ENCODE assay signal across 16 cellular contexts in the genomic region with DNA sequence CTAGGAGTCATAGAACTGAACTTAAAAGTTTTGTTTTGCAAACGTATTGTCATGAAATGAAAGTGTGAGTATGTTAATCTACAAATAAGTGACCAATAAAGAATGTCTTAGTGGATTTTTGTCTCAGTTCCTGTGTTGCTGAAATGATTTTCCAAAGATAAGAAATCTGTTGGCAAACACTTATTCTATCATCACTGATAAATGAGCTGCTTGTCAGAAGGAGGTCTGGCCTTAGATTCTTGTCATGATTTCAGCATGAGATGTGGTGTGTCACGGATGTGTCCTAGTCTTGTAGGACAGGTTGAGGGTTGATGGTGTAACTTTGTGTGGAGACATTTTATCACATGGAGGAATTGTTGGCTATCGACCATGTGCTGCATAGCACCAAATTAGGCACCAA. TPM values are rescaled to one million over a fixed set of nuclear protein-coding genes. Genes with fewer than 3 reads are reported as not detected.
DNase-seq lines count a peak whose midpoint lies in the region; ATAC-seq and TF ChIP-seq lines count a peak whose summit lies in the region.
"Had no signal": no experiment of that assay in that cellular context is flagged by ENCODE, and none has a peak within 500 bp of the region (broad histone marks: within the 10 kb centered on the region; RNA-seq: fewer than 3 reads in every experiment).

No MANE protein-coding gene starts in this region.

- H3K4me3 ChIP-seq in psoas muscle (no peak overlapping the region), SJCRH30 (no peak overlapping the region)
- H3K4me3 ChIP-seq: vagina had no signal

- H3K9me3 ChIP-seq in psoas muscle (no peaks in the 10 kb centered on the region), SJCRH30 (replicated peaks) (no peaks in the 10 kb centered on the region)
- H3K9me3 ChIP-seq: vagina had no signal

- H3K4me1 ChIP-seq in psoas muscle (peaks cover 9% of the 10 kb centered on the region), SJCRH30 (peaks cover 64% of the 10 kb centered on the region)
- H3K4me1 ChIP-seq: vagina had no signal

- H3K27me3 ChIP-seq in psoas muscle (ENCODE audit: insufficient read depth in 3 of 3, low read length in 2 of 3) (no peaks in the 10 kb centered on the region), SJCRH30 (no peaks in the 10 kb centered on the region)
- H3K27me3 ChIP-seq: vagina had no signal

- WGBS in psoas muscle, 3 donors: 70 to 88% (median 80%) methylated on average over 3 of the region's 3 CpGs

- intact Hi-C loops in psoas muscle (cut with DNase I): no loop called here

- in situ Hi-C loops in Caki2 (cut with HindIII; ENCODE audit: low pct_unique_long_range_greater_than_20kb, low sequenced_read_pairs): no loop called here

- peak overlapping the region; percentile 38 for H3K27ac ChIP-seq in epithelial cell of prostate
- H3K27ac ChIP-seq in psoas muscle: no peak overlapping the region
- no peak overlapping the region for H3K27ac ChIP-seq in SJCRH30
- H3K27ac ChIP-seq: vagina had no signal

- DNase-seq in Caki2 (ENCODE audit: low read depth): peak; percentile 90
- peak; percentile 62 for DNase-seq in NCI-H226
- no peak for DNase-seq in epithelial cell of prostate (ENCODE audit: low read depth, low spot score)
- DNase-seq in psoas muscle: no peak
- no peak for DNase-seq in NCI-H345 (lab: John Stamatoyannopoulos, UW)
- no peak for DNase-seq in SJCRH30
- DNase-seq: activated CD4-positive, alpha-beta T cell treated with anti-CD3 and anti-CD28 coated beads, Interleukin-2, amount 10 ng/mL, durations not matched to agents 24 days and 14 days; GF-D8; naive B cell; stimulated activated CD4-positive, alpha-beta T cell treated with anti-CD3 and anti-CD28 coated beads, Interleukin-2, amount 100 ng/mL, for 24 hours had no signal

- no peak for TF ChIP-seq CTCF in psoas muscle (IDR thresholded peaks at IDR 0.05)

- H3K36me3 ChIP-seq in psoas muscle (ENCODE audit: insufficient read depth in 1 of 2, low read depth in 1 of 2) (peaks cover 0 to 2% of the 10 kb centered on the region in 2 donors), SJCRH30 (0 out of 2 replicates have a peak, but pooled peaks cover 2% of the 10 kb centered on the region)
- H3K36me3 ChIP-seq: vagina had no signal

- ATAC-seq in psoas muscle (peak in 3 of 4 donors; percentile 53 to 85 (median 60)), GM19463 (IDR thresholded peaks at IDR 0.05; ENCODE audit: unreplicated experiment) (no peak), HG03175 (IDR thresholded peaks at IDR 0.05; ENCODE audit: unreplicated experiment) (no peak)

RNA-seq across cellular contexts. Expression of gene LIMCH1, which starts 31.9 kb away (rescaled TPM):
- 204 and 241 TPM in 2 replicates for total RNA-seq in Caki2 (2014; rRNA removed; shearing (Covaris generic); ENCODE audit: low replicate concordance)
- 100 to 1,000 TPM; 169 to 279 (median 185) TPM for total RNA-seq in psoas muscle
- 10 to 100 TPM; 14.2 to 51.2 (median 26.5) TPM for polyA plus RNA-seq in psoas muscle
- 112 and 128 TPM in 2 replicates for total RNA-seq in SJCRH30 (2014; rRNA removed; shearing (Covaris generic))
- total RNA-seq: activated CD4-positive, alpha-beta T cell treated with anti-CD3 and anti-CD28 coated beads, Interleukin-2, amount 10 ng/mL, durations not matched to agents 24 days and 14 days; activated T-helper 1 cell treated with anti-CD3 and anti-CD28 coated beads, Interleukin-12 subunit alpha, Interleukin-12 subunit beta, Interleukin-2, Interleukin-4 antibody, amounts not matched to agents 30 ng/mL and 10 ng/mL and 1 ng/mL, durations not matched to agents 14 hours and 24 hours and 36 hours; OCI-LY7; T-helper 1 cell treated with Interleukin-12 subunit alpha and Interleukin-12 subunit beta and Interleukin-4 antibody, amounts not matched to agents 30 ng/mL and 1 ng/mL, for 36 hours had no signal

Comparison
In these comparisons a context has a peak if more than half of its experiments do, and no peak if none do; other contexts are left out.
1. DNase-seq: peak in Caki2 (single experiment) and NCI-H226 (single experiment); none in epithelial cell of prostate (single experiment), psoas muscle (0 of 2), NCI-H345 (single experiment) and SJCRH30 (0 of 2).
2. ATAC-seq: peak in psoas muscle (3 of 4); none in GM19463 (single experiment) and HG03175 (single experiment).